11 cellular contexts compared by ENCODE assay signal in genomic region chr7:139936760-139937310, GRCh38.
DNase-seq lines count a peak whose midpoint lies in the region; ATAC-seq and TF ChIP-seq lines count a peak whose summit lies in the region.
"Had no signal": no experiment of that assay in that cellular context is flagged by ENCODE, and none has a peak within 500 bp of the region (broad histone marks: within the 10 kb centered on the region; RNA-seq: fewer than 3 reads in every experiment).

No MANE protein-coding gene starts in this region.

- H3K36me3 Mint-ChIP-seq in HFFc6 (ENCODE audit: low read depth) (no peaks in the 10 kb centered on the region), WTC11 (no peaks in the 10 kb centered on the region)
- no peaks in the 10 kb centered on the region for H3K36me3 Mint-ChIP-seq in activated naive CD8-positive, alpha-beta T cell treated with anti-CD3 and anti-CD28 coated beads, Interleukin-2, amount 50 U/mL, for 24 hours (ENCODE audit: low read depth)

- H3K27me3 Mint-ChIP-seq in HFFc6 (ENCODE audit: insufficient read depth) (peaks cover 53% of the 10 kb centered on the region), WTC11 (ENCODE audit: low read depth) (no peaks in the 10 kb centered on the region; the same call in 1 of the 2 replicates)
- no peaks in the 10 kb centered on the region for H3K27me3 Mint-ChIP-seq in activated naive CD8-positive, alpha-beta T cell treated with anti-CD3 and anti-CD28 coated beads, Interleukin-2, amount 50 U/mL, for 24 hours

- DNase-seq in AG08395 (ENCODE audit: low spot score) (peak; percentile 76), HFFc6 (peak; percentile 20), kidney tubule cell (ENCODE audit: low spot score) (peak; percentile 14), WTC11 (ENCODE audit: low spot score) (no peak)
- DNase-seq in activated naive CD8-positive, alpha-beta T cell treated with anti-CD3 and anti-CD28 coated beads, Interleukin-2, amount 50 U/mL, for 24 hours = no peak
- DNase-seq in central memory CD4-positive, alpha-beta T cell = no peak
- DNase-seq: NCI-H510A treated with DMSO at 0.1 percent for 48 hours, small intestine, transverse colon had no signal

- peak; percentile 45 for ATAC-seq in activated naive CD8-positive, alpha-beta T cell treated with anti-CD3 and anti-CD28 coated beads, Interleukin-2, amount 50 U/mL, for 24 hours
- ATAC-seq in WTC11 (no peak), GM21737 (IDR thresholded peaks at IDR 0.05; ENCODE audit: unreplicated experiment) (no peak), HG02798 (IDR thresholded peaks at IDR 0.05; ENCODE audit: poor library complexity, unreplicated experiment) (no peak)

- CTCF ChIA-PET in WTC11 (lab: Charles Lee) = interaction anchor here (0.8 to 1.5 kb wide), 4 partner anchors 35 to 316 kb away, joined by 3 to 5 read pairs (median 4); no protein-coding TSS in a partner anchor

- H3K4me3 Mint-ChIP-seq in HFFc6 (no peak overlapping the region), WTC11 (no peak overlapping the region)
- H3K4me3 Mint-ChIP-seq in activated naive CD8-positive, alpha-beta T cell treated with anti-CD3 and anti-CD28 coated beads, Interleukin-2, amount 50 U/mL, for 24 hours = no peak overlapping the region

- H3K27ac Mint-ChIP-seq in HFFc6 = no peak overlapping the region
- no peak overlapping the region for H3K27ac Mint-ChIP-seq in activated naive CD8-positive, alpha-beta T cell treated with anti-CD3 and anti-CD28 coated beads, Interleukin-2, amount 50 U/mL, for 24 hours
- H3K27ac Mint-ChIP-seq in WTC11 = no peak overlapping the region

- no peak for TF ChIP-seq CTCF in HFFc6 (IDR thresholded peaks at IDR 0.05)
- no peak for TF ChIP-seq CTCF in WTC11 (IDR thresholded peaks at IDR 0.05)

- H3K9me3 Mint-ChIP-seq in HFFc6 (no peaks in the 10 kb centered on the region), WTC11 (no peaks in the 10 kb centered on the region)
- H3K9me3 Mint-ChIP-seq in activated naive CD8-positive, alpha-beta T cell treated with anti-CD3 and anti-CD28 coated beads, Interleukin-2, amount 50 U/mL, for 24 hours = no peaks in the 10 kb centered on the region

- POLR2A ChIA-PET in WTC11 (lab: Charles Lee) = no interaction called here

- H3K4me1 Mint-ChIP-seq in HFFc6 (ENCODE audit: low read depth) (no peaks in the 10 kb centered on the region), WTC11 (peaks cover 29% of the 10 kb centered on the region)
- peaks cover 22% of the 10 kb centered on the region for H3K4me1 Mint-ChIP-seq in activated naive CD8-positive, alpha-beta T cell treated with anti-CD3 and anti-CD28 coated beads, Interleukin-2, amount 50 U/mL, for 24 hours

TF ChIP-seq in WTC11, 78 proteins besides CTCF, POLR2A, EP300 and RAD21:
- TF ChIP-seq ZNF263 (CRISPR knock-in tag; IDR thresholded peaks at IDR 0.05; ENCODE audit: low read depth) (no peak), RELA (CRISPR knock-in tag; IDR thresholded peaks at IDR 0.05; ENCODE audit: borderline replicate concordance) (no peak), E2F4 (CRISPR knock-in tag; IDR thresholded peaks at IDR 0.05; ENCODE audit: borderline replicate concordance, low read depth) (no peak), E2F1 (CRISPR knock-in tag; IDR thresholded peaks at IDR 0.05) (no peak), SOX15 (CRISPR knock-in tag; IDR thresholded peaks at IDR 0.05) (no peak), JAZF1 (CRISPR knock-in tag; IDR thresholded peaks at IDR 0.05) (no peak)

Comparison
In these comparisons a context has a peak if more than half of its experiments do, and no peak if none do; other contexts are left out.
1. DNase-seq: peak in AG08395 (single experiment), HFFc6 (single experiment) and kidney tubule cell (single experiment); none in activated naive CD8-positive, alpha-beta T cell treated with anti-CD3 and anti-CD28 coated beads, Interleukin-2, amount 50 U/mL, for 24 hours (single experiment), WTC11 (single experiment) and central memory CD4-positive, alpha-beta T cell (single experiment).